ENCODE assay signal across 1 cellular context in genomic region chr19:1652471-1653299, GRCh38.
TF ChIP-seq lines count a peak whose summit lies in the region.

TSS of gene TCF3 (minus strand) at chr19:1652615. CDS start at chr19:1650248, 2,367 bp downstream.

TF ChIP-seq in HepG2, 621 proteins besides CTCF, POLR2A, EP300 and RAD21 (continued from another document and continues in another):
- TF ChIP-seq KLF11 (CRISPR knock-in tag; IDR thresholded peaks at IDR 0.05) (no peak), MIER2 (CRISPR knock-in tag; IDR thresholded peaks at IDR 0.05) (no peak), MXD1 (CRISPR knock-in tag; IDR thresholded peaks at IDR 0.05) (no peak), ARNT (IDR thresholded peaks at IDR 0.05) (no peak), STAT5B (CRISPR knock-in tag; IDR thresholded peaks at IDR 0.05) (0 out of 2 replicates have a peak, but pooled peaks have one; percentile 47), ETV6 (CRISPR knock-in tag; conservative IDR thresholded peaks at IDR 0.05) (0 out of 2 replicates have a peak, but pooled peaks have one; percentile 38), ZNF34 (CRISPR knock-in tag; IDR thresholded peaks at IDR 0.05; ENCODE audit: borderline replicate concordance) (no peak), ZFP36L2 (CRISPR knock-in tag; IDR thresholded peaks at IDR 0.05) (no peak), POGZ (CRISPR knock-in tag; IDR thresholded peaks at IDR 0.05) (peak; percentile 62; the same call in 1 of the 2 replicates), ZSCAN20 (CRISPR knock-in tag; IDR thresholded peaks at IDR 0.05; ENCODE audit: borderline replicate concordance) (no peak), KLF13 (CRISPR knock-in tag; IDR thresholded peaks at IDR 0.05) (no peak), TGIF2 (CRISPR knock-in tag; IDR thresholded peaks at IDR 0.05) (no peak; the same call in 1 of the 2 replicates), XRCC5 (optimal IDR thresholded peaks at IDR 0.05; ENCODE audit: low read length) (peak; percentile 93), THAP11 (CRISPR knock-in tag; IDR thresholded peaks at IDR 0.05) (peak; percentile 88), SRSF4 (IDR thresholded peaks at IDR 0.05; ENCODE audit: low read depth, low read length, poor library complexity, severe bottlenecking) (no peak), ZBTB38 (CRISPR knock-in tag; IDR thresholded peaks at IDR 0.05) (no peak), ZNF883 (CRISPR knock-in tag; IDR thresholded peaks at IDR 0.05; ENCODE audit: not compliant biosample characterization) (peak; percentile 27), ZNF644 (CRISPR knock-in tag; IDR thresholded peaks at IDR 0.05; ENCODE audit: low read depth) (no peak), ZNF530 (CRISPR knock-in tag; IDR thresholded peaks at IDR 0.05; ENCODE audit: low read depth) (no peak), EZH2 (conservative IDR thresholded peaks at IDR 0.05; ENCODE audit: low read depth, low read length) (no peak), ZNF570 (CRISPR knock-in tag; IDR thresholded peaks at IDR 0.05; ENCODE audit: borderline replicate concordance) (no peak), SRF (IDR thresholded peaks at IDR 0.05; ENCODE audit: low read depth, low read length) (no peak), ZNF382 (CRISPR knock-in tag; IDR thresholded peaks at IDR 0.05; ENCODE audit: borderline replicate concordance) (no peak), RFXANK (CRISPR knock-in tag; IDR thresholded peaks at IDR 0.05) (0 out of 2 replicates have a peak, but pooled peaks have one; percentile 65), ZNF253 (CRISPR knock-in tag; IDR thresholded peaks at IDR 0.05; ENCODE audit: borderline replicate concordance) (0 out of 2 replicates have a peak, but pooled peaks have one; percentile 55), ZBTB26 (CRISPR knock-in tag; IDR thresholded peaks at IDR 0.05; ENCODE audit: borderline replicate concordance) (no peak), SRSF1 (optimal IDR thresholded peaks at IDR 0.05; ENCODE audit: low read depth, low read length) (peak; percentile 89), KLF12 (CRISPR knock-in tag; IDR thresholded peaks at IDR 0.05; ENCODE audit: borderline replicate concordance) (peak; percentile 95), JARID2 (CRISPR knock-in tag; IDR thresholded peaks at IDR 0.05; ENCODE audit: insufficient replicate concordance) (peak; percentile 50), SNAPC4 (CRISPR knock-in tag; IDR thresholded peaks at IDR 0.05) (no peak), MED8 (CRISPR knock-in tag; IDR thresholded peaks at IDR 0.05; ENCODE audit: insufficient replicate concordance) (peak; percentile 35), SP1 (IDR thresholded peaks at IDR 0.05) (peak; percentile 99), SP1 (CRISPR knock-in tag; IDR thresholded peaks at IDR 0.05) (peak; percentile 100), MAZ (IDR thresholded peaks at IDR 0.05; ENCODE audit: borderline replicate concordance, low read depth, low read length) (peak; percentile 97), MAZ (CRISPR knock-in tag; IDR thresholded peaks at IDR 0.05; ENCODE audit: low read depth) (peak; percentile 83), MED1 (CRISPR knock-in tag; IDR thresholded peaks at IDR 0.05) (no peak; the same call in none of the 2 replicates), HOXD1 (CRISPR knock-in tag; IDR thresholded peaks at IDR 0.05) (peak; percentile 33; the same call in 1 of the 2 replicates), MZF1 (CRISPR knock-in tag; IDR thresholded peaks at IDR 0.05; ENCODE audit: borderline replicate concordance) (no peak), ZXDC (CRISPR knock-in tag; IDR thresholded peaks at IDR 0.05) (0 out of 2 replicates have a peak, but pooled peaks have one; percentile 52), MAFG (CRISPR knock-in tag; IDR thresholded peaks at IDR 0.05) (no peak), GABPA (IDR thresholded peaks at IDR 0.05; ENCODE audit: low read depth, low read length) (peak; percentile 44), GABPA (CRISPR knock-in tag; IDR thresholded peaks at IDR 0.05; ENCODE audit: low read depth) (no peak), SAFB2 (CRISPR knock-in tag; IDR thresholded peaks at IDR 0.05; ENCODE audit: borderline replicate concordance, low read depth) (no peak), ZNF678 (CRISPR knock-in tag; IDR thresholded peaks at IDR 0.05) (no peak), RCOR2 (CRISPR knock-in tag; IDR thresholded peaks at IDR 0.05) (peak; percentile 74), REST (IDR thresholded peaks at IDR 0.05; ENCODE audit: borderline replicate concordance in 1 of 2, low read depth in 1 of 2, low read length in 2 of 2) (no peak), ZNF160 (CRISPR knock-in tag; IDR thresholded peaks at IDR 0.05) (no peak), DMTF1 (CRISPR knock-in tag; IDR thresholded peaks at IDR 0.05) (no peak), ZNF761 (CRISPR knock-in tag; conservative IDR thresholded peaks at IDR 0.05) (no peak), ZBTB7A (CRISPR knock-in tag; IDR thresholded peaks at IDR 0.05) (peak; percentile 51; the same call in 1 of the 2 replicates)
- TF ChIP-seq, protein P1, sequence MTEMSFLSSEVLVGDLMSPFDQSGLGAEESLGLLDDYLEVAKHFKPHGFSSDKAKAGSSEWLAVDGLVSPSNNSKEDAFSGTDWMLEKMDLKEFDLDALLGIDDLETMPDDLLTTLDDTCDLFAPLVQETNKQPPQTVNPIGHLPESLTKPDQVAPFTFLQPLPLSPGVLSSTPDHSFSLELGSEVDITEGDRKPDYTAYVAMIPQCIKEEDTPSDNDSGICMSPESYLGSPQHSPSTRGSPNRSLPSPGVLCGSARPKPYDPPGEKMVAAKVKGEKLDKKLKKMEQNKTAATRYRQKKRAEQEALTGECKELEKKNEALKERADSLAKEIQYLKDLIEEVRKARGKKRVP (CRISPR knock-in tag; IDR thresholded peaks at IDR 0.05): peak in 1 of 2 experiments; percentile 92; a peak in 2 of 4 replicates
- TF ChIP-seq, protein P2, sequence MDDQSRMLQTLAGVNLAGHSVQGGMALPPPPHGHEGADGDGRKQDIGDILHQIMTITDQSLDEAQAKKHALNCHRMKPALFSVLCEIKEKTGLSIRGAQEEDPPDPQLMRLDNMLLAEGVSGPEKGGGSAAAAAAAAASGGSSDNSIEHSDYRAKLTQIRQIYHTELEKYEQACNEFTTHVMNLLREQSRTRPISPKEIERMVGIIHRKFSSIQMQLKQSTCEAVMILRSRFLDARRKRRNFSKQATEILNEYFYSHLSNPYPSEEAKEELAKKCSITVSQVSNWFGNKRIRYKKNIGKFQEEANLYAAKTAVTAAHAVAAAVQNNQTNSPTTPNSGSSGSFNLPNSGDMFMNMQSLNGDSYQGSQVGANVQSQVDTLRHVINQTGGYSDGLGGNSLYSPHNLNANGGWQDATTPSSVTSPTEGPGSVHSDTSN (CRISPR knock-in tag; IDR thresholded peaks at IDR 0.05; ENCODE audit: borderline replicate concordance): peak; percentile 98
